ENCODE assay signal across 8 cellular contexts in the genomic region with DNA sequence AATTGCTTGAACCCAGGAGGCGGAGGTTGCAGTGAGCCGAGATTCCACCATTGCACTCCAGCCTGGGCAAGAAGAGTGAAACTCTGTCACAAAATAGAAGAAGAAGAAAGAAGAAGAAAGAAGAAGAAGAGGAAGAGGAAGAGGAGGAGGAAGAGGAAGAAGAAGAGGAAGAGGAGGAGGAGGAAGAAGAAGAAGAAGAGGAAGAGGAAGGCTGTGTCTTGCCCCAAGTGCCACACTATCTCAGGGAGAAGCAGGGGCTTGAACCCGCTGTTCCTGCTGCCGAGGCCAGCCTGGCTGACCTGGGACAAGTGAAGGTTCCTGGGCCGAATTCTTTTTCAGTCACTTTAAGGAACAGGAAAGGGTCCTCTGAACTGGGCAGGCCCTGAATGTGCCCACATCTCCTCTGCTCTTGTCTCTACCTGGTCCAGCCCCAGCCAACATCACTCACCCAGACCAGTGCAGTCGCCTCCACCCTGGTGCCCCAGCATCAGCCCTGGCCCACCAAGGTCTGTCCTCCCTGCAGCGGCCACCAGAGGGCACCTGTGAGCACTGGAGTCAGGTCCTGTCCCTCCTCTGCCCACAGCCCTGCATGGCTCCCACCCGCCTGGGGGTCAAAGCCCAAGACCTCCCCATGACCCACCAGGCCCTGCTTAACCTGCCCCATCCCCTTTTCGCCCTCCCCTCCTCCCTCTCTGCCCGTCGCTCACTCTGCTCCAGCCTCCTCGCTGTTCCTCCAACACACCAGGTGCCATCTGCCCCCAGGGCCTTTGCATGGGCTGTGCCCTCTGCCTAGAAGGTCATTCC. TPM values are rescaled to one million over a fixed set of nuclear protein-coding genes. Genes with fewer than 3 reads are reported as not detected.
DNase-seq lines count a peak whose midpoint lies in the region; ATAC-seq and TF ChIP-seq lines count a peak whose summit lies in the region.

No MANE protein-coding gene starts in this region.

- peak; percentile 83 to 92 for TF ChIP-seq CTCF in right atrium auricular region (IDR thresholded peaks at IDR 0.05)

- no peaks in the 10 kb centered on the region for H3K27me3 ChIP-seq in right atrium auricular region

- H3K36me3 Mint-ChIP-seq in T-helper 2 cell treated with Interferon-gamma antibody and Interleukin-4, amounts not matched to agents 5 μg/mL and 100 μg/mL, for 36 hours (ENCODE audit: low read depth) = peaks cover 12% of the 10 kb centered on the region

- H3K27me3 Mint-ChIP-seq in T-helper 2 cell treated with Interferon-gamma antibody and Interleukin-4, amounts not matched to agents 5 μg/mL and 100 μg/mL, for 36 hours (ENCODE audit: low read depth) = no peaks in the 10 kb centered on the region

- H3K4me3 ChIP-seq in right atrium auricular region (no peak overlapping the region), skin epidermis (no peak overlapping the region)

- H3K36me3 ChIP-seq in right atrium auricular region = peaks cover 4% of the 10 kb centered on the region

- DNase-seq in ELF-1 (ENCODE audit: low read depth, low spot score) (peak; percentile 87), KG1 (lab: John Stamatoyannopoulos, UW) (peak; percentile 48), amniotic epithelial cell (ENCODE audit: low read depth) (peak; percentile 46), right atrium auricular region (ENCODE audit: low spot score) (peak; percentile 82)
- DNase-seq in T-helper 2 cell treated with Interferon-gamma antibody and Interleukin-4, amounts not matched to agents 5 μg/mL and 100 μg/mL, for 36 hours (ENCODE audit: low spot score) = peak; percentile 79

- no peak overlapping the region for H3K27ac Mint-ChIP-seq in T-helper 2 cell treated with Interferon-gamma antibody and Interleukin-4, amounts not matched to agents 5 μg/mL and 100 μg/mL, for 36 hours

- H3K27ac ChIP-seq in right atrium auricular region (no peak overlapping the region), skin epidermis (peak overlapping the region in 15 of 21 experiments; percentile 3 to 94 (median 87))

- H3K4me1 Mint-ChIP-seq in T-helper 2 cell treated with Interferon-gamma antibody and Interleukin-4, amounts not matched to agents 5 μg/mL and 100 μg/mL, for 36 hours (ENCODE audit: low read depth) = peaks cover 18% of the 10 kb centered on the region

- H3K9me3 Mint-ChIP-seq in T-helper 2 cell treated with Interferon-gamma antibody and Interleukin-4, amounts not matched to agents 5 μg/mL and 100 μg/mL, for 36 hours = no peaks in the 10 kb centered on the region

- no peak for ATAC-seq in GM21723 (IDR thresholded peaks at IDR 0.05; ENCODE audit: unreplicated experiment)
- no peak for ATAC-seq in HG03520 (IDR thresholded peaks at IDR 0.05; ENCODE audit: unreplicated experiment)

- H3K4me3 Mint-ChIP-seq in T-helper 2 cell treated with Interferon-gamma antibody and Interleukin-4, amounts not matched to agents 5 μg/mL and 100 μg/mL, for 36 hours = no peak overlapping the region

- no peaks in the 10 kb centered on the region for H3K9me3 ChIP-seq in right atrium auricular region

- H3K4me1 ChIP-seq in right atrium auricular region = peaks cover 0 to 23% of the 10 kb centered on the region in 2 donors

RNA-seq across cellular contexts. Expression of a gene that starts 20.0 kb away (rescaled TPM):
- 1 to 10 TPM; 3.0 to 7.6 TPM for total RNA-seq in right atrium auricular region

RNA-seq across cellular contexts. Expression of a gene that starts 20.0 kb away (rescaled TPM):
- total RNA-seq in right atrium auricular region = 10 to 100 TPM; 30.5 to 51.3 TPM

RNA-seq across cellular contexts. Expression of a gene that starts 55.9 kb away (rescaled TPM):
- total RNA-seq in right atrium auricular region = 10 to 100 TPM; 23.3 to 27.2 TPM

Comparison
In these comparisons a context has a peak if more than half of its experiments do, and no peak if none do; other contexts are left out.
1. H3K27ac ChIP-seq: peak in skin epidermis (15 of 21); none in right atrium auricular region (0 of 2).
2. Peak in every context shown above with its lines, with median percentiles within 50 percentile points of each other: DNase-seq.